Comparison of ENCODE assay signal across 8 cellular contexts in the genomic region with DNA sequence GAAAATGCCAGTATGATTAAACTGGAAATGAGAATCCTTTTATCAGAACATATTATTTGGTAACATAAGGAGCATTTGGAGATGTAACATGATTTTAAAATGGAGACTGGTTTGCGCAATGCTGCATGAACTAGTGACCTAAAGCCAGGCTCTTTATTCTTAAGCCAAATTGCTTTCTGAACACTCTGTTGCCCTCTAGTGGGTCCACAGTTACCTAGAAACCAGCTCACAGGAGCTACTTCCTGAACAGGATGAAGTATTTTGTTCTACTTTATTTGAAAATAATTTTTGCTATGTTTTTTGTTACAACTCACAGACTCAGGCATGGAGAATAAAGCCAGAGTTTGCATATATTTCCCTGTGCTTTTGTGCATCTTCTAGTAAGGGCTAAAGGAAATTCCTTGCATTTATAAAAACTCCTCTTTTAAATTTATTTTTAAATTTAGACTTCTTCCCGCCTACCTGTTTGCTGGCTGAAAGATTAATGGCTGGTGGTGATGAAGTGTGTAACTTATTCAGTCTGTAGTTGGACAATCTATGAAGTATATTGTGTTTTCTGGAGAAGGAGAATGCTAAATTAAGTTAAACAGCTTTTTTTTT.
DNase-seq lines count a peak whose midpoint lies in the region; ATAC-seq, FAIRE-seq and TF ChIP-seq lines count a peak whose summit lies in the region.

No MANE protein-coding gene starts in this region.

- intact Hi-C loops in colonic mucosa (cut with DNase I): loop anchor here (2.0 to 5.0 kb wide), 2 partner anchors 367 to 435 kb away; no protein-coding TSS in a partner anchor
- intact Hi-C loops in HepG2 (cut with micrococcal nuclease; ENCODE audit: unreplicated experiment): loop anchor here (1.0 to 2.0 kb wide), 4 partner anchors 367 to 583 kb away; no protein-coding TSS in a partner anchor
- intact Hi-C loops in upper lobe of right lung (cut with DNase I): loop anchor here (10.0 kb wide), 1 partner anchor 367 kb away; no protein-coding TSS in a partner anchor

- no peak overlapping the region for H3K4me2 ChIP-seq in HepG2 (ENCODE audit: low read depth, low read length)

- TF ChIP-seq RAD21 in HepG2 (CRISPR knock-in tag; IDR thresholded peaks at IDR 0.05): peak; percentile 66

- 73% methylated on average over 2 of the region's 2 CpGs for WGBS in HepG2 (ENCODE audit: low lambda C conversion rate)

- peak; percentile 83 for FAIRE-seq in HepG2 (lab: Jason Lieb, UNC)

- ATAC-seq in GM19035 (IDR thresholded peaks at IDR 0.05; ENCODE audit: unreplicated experiment) (peak; percentile 62), HepG2 (peak; percentile 77), upper lobe of right lung (peak; percentile 94), GM19452 (IDR thresholded peaks at IDR 0.05; ENCODE audit: unreplicated experiment) (no peak)

- H4K20me1 ChIP-seq in HepG2 (ENCODE audit: insufficient read depth, low read length): no peaks in the 10 kb centered on the region

- TF ChIP-seq EP300 in HepG2 (IDR thresholded peaks at IDR 0.05; ENCODE audit: low read depth in 2 of 2, low read length in 2 of 2) (no peak), HepG2 (CRISPR knock-in tag; IDR thresholded peaks at IDR 0.05; ENCODE audit: borderline replicate concordance) (no peak)

- no peak overlapping the region for H3K4me3 ChIP-seq in LNCaP clone FGC (ENCODE audit: low read depth, low read length)
- no peak overlapping the region for H3K4me3 ChIP-seq in Peyer's patch
- no peak overlapping the region for H3K4me3 ChIP-seq in colonic mucosa
- H3K4me3 ChIP-seq in HepG2 (replicated peaks in 1 of 3; ENCODE audit: insufficient read depth in 1 of 3, low read depth in 2 of 3, low read length in 3 of 3): no peak overlapping the region
- H3K4me3 ChIP-seq in upper lobe of right lung: no peak overlapping the region

- BruUV-seq in HepG2 (replicated peaks; lab: Mats Ljungman, UMichigan): no TSS peak

- H3K27ac ChIP-seq in Peyer's patch: no peak overlapping the region
- H3K27ac ChIP-seq in colonic mucosa: no peak overlapping the region
- H3K27ac ChIP-seq in HepG2 (ENCODE audit: extremely low read length, insufficient read depth, low read length): no peak overlapping the region
- no peak overlapping the region for H3K27ac ChIP-seq in upper lobe of right lung

- H3K4me1 ChIP-seq in Peyer's patch (no peaks in the 10 kb centered on the region), colonic mucosa (no peaks in the 10 kb centered on the region), HepG2 (ENCODE audit: insufficient read depth, low read length) (no peaks in the 10 kb centered on the region), upper lobe of right lung (peaks cover 10% of the 10 kb centered on the region)

- H2AFZ ChIP-seq in HepG2 (ENCODE audit: low read length): no peak overlapping the region

- no peaks in the 10 kb centered on the region for H3K79me2 ChIP-seq in HepG2 (ENCODE audit: insufficient read depth, low read length)

- TF ChIP-seq POLR2A in Peyer's patch (IDR thresholded peaks at IDR 0.05) (no peak), HepG2 (IDR thresholded peaks at IDR 0.05; ENCODE audit: insufficient read depth in 1 of 2, low read depth in 2 of 2, low read length in 2 of 2) (no peak)

- H3K9ac ChIP-seq in colonic mucosa (ENCODE audit: low read depth in 2 of 2, low read length in 2 of 2) (no peak overlapping the region), HepG2 (ENCODE audit: insufficient read depth, low read depth, low read length) (no peak overlapping the region)

- H3K9me3 ChIP-seq in Peyer's patch (no peaks in the 10 kb centered on the region), colonic mucosa (no peaks in the 10 kb centered on the region), HepG2 (ENCODE audit: low read length) (peaks cover 7% of the 10 kb centered on the region), upper lobe of right lung (no peaks in the 10 kb centered on the region)

- in situ Hi-C loops in HepG2 (cut with HindIII; ENCODE audit: extremely low pct_ligation_motif_present, low pct_unique_long_range_greater_than_20kb): loop anchor here (5.0 kb wide), 1 partner anchor 365 kb away; no protein-coding TSS in a partner anchor

- CTCF ChIA-PET in HepG2 (lab: Yijun Ruan, JAX; ENCODE audit: low intra/inter-chr PET ratio, low total read pairs): interaction anchor here (1.9 to 2.0 kb wide), 2 partner anchors 367 to 432 kb away, joined by 9 to 27 read pairs; no protein-coding TSS in a partner anchor

- TF ChIP-seq CTCF in LNCaP clone FGC (IDR thresholded peaks at IDR 0.05; ENCODE audit: control insufficient read depth, extremely low read depth, insufficient read depth) (peak; percentile 73), Peyer's patch (IDR thresholded peaks at IDR 0.05) (peak in 4 of 6 experiments; percentile 42 to 90 (median 84)), colonic mucosa (IDR thresholded peaks at IDR 0.05) (peak; percentile 72), HepG2 (CRISPR knock-in tag; IDR thresholded peaks at IDR 0.05) (peak; percentile 77), upper lobe of right lung (IDR thresholded peaks at IDR 0.05) (peak; percentile 74)

- H3K27me3 ChIP-seq in Peyer's patch (no peaks in the 10 kb centered on the region), colonic mucosa (no peaks in the 10 kb centered on the region), HepG2 (ENCODE audit: control insufficient read depth in 1 of 2, insufficient read depth in 2 of 2, low read length in 2 of 2) (no peaks in the 10 kb centered on the region), upper lobe of right lung (no peaks in the 10 kb centered on the region)

- H3K36me3 ChIP-seq in Peyer's patch (no peaks in the 10 kb centered on the region), colonic mucosa (no peaks in the 10 kb centered on the region), HepG2 (replicated peaks in 1 of 2; ENCODE audit: control insufficient read depth in 1 of 2, insufficient read depth in 2 of 2, low read length in 2 of 2) (no peaks in the 10 kb centered on the region), upper lobe of right lung (no peaks in the 10 kb centered on the region)

- POLR2A ChIA-PET in HepG2 (lab: Yijun Ruan, JAX): no interaction called here

- peak; percentile 43 for DNase-seq in CD1c-positive myeloid dendritic cell (ENCODE audit: extremely low spot score)
- peak; percentile 67 for DNase-seq in LNCaP clone FGC (ENCODE audit: low read depth)
- DNase-seq in Peyer's patch: peak in 1 of 3 donors; percentile 72
- DNase-seq in colonic mucosa: peak; percentile 58
- DNase-seq in HepG2 (ENCODE audit: low spot score): peak; percentile 75
- no peak for DNase-seq in upper lobe of right lung

TF ChIP-seq in HepG2, 621 proteins besides CTCF, POLR2A, EP300 and RAD21 (continues in another document):
- TF ChIP-seq, protein P1, sequence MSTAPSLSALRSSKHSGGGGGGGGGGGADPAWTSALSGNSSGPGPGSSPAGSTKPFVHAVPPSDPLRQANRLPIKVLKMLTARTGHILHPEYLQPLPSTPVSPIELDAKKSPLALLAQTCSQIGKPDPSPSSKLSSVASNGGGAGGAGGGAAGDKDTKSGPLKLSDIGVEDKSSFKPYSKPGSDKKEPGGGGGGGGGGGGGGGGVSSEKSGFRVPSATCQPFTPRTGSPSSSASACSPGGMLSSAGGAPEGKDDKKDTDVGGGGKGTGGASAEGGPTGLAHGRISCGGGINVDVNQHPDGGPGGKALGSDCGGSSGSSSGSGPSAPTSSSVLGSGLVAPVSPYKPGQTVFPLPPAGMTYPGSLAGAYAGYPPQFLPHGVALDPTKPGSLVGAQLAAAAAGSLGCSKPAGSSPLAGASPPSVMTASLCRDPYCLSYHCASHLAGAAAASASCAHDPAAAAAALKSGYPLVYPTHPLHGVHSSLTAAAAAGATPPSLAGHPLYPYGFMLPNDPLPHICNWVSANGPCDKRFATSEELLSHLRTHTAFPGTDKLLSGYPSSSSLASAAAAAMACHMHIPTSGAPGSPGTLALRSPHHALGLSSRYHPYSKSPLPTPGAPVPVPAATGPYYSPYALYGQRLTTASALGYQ (CRISPR knock-in tag; IDR thresholded peaks at IDR 0.05): 0 out of 2 replicates have a peak, but pooled peaks have one; percentile 29
- TF ChIP-seq KDM5A (IDR thresholded peaks at IDR 0.05; ENCODE audit: borderline replicate concordance, low read length) (no peak), CEBPG (CRISPR knock-in tag; IDR thresholded peaks at IDR 0.05) (peak; percentile 87), TOE1 (CRISPR knock-in tag; IDR thresholded peaks at IDR 0.05) (no peak), SMC3 (IDR thresholded peaks at IDR 0.05; ENCODE audit: low read length) (peak; percentile 94), KAT8 (CRISPR knock-in tag; IDR thresholded peaks at IDR 0.05) (peak; percentile 45; the same call in 1 of the 2 replicates), YY1 (IDR thresholded peaks at IDR 0.05; ENCODE audit: insufficient read depth, insufficient replicate concordance, low read depth, low read length) (peak; percentile 29), RFXAP (CRISPR knock-in tag; IDR thresholded peaks at IDR 0.05; ENCODE audit: borderline replicate concordance) (no peak), POGZ (CRISPR knock-in tag; IDR thresholded peaks at IDR 0.05) (peak; percentile 73), ZMYM4 (CRISPR knock-in tag; IDR thresholded peaks at IDR 0.05) (peak; percentile 81), SOX6 (IDR thresholded peaks at IDR 0.05) (no peak), SOX6 (CRISPR knock-in tag; IDR thresholded peaks at IDR 0.05) (peak; percentile 12; the same call in 1 of the 2 replicates), MED1 (CRISPR knock-in tag; IDR thresholded peaks at IDR 0.05) (peak; percentile 27; the same call in 1 of the 2 replicates)
- TF ChIP-seq, protein P2, sequence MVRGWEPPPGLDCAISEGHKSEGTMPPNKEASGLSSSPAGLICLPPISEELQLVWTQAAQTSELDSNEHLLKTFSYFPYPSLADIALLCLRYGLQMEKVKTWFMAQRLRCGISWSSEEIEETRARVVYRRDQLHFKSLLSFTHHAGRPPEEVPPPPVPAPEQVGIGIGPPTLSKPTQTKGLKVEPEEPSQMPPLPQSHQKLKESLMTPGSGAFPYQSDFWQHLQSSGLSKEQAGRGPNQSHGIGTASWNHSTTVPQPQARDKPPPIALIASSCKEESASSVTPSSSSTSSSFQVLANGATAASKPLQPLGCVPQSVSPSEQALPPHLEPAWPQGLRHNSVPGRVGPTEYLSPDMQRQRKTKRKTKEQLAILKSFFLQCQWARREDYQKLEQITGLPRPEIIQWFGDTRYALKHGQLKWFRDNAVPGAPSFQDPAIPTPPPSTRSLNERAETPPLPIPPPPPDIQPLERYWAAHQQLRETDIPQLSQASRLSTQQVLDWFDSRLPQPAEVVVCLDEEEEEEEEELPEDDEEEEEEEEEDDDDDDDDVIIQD (CRISPR knock-in tag; IDR thresholded peaks at IDR 0.05; ENCODE audit: low read depth): peak; percentile 88; the same call in 1 of the 2 replicates
